Comparison of ENCODE assay signal across 19 cellular contexts in genomic region chr16:8847623-8848022, GRCh38. TPM values are rescaled to one million over a fixed set of nuclear protein-coding genes. Genes with fewer than 3 reads are reported as not detected.
DNase-seq lines count a peak whose midpoint lies in the region; ATAC-seq and TF ChIP-seq lines count a peak whose summit lies in the region.
"Had no signal": no experiment of that assay in that cellular context is flagged by ENCODE, and none has a peak within 500 bp of the region (broad histone marks: within the 10 kb centered on the region; RNA-seq: fewer than 3 reads in every experiment).

No MANE protein-coding gene starts in this region.

- H3K27me3 ChIP-seq in smooth muscle cell (ENCODE audit: low read depth) = no peaks in the 10 kb centered on the region
- H3K27me3 ChIP-seq: colonic mucosa, vagina had no signal

- no peaks in the 10 kb centered on the region for H3K36me3 ChIP-seq in smooth muscle cell (ENCODE audit: low read depth)
- H3K36me3 ChIP-seq: colonic mucosa, vagina had no signal

- H3K27me3 Mint-ChIP-seq in activated naive CD4-positive, alpha-beta T cell treated with anti-CD3 and anti-CD28 coated beads, Interleukin-2, amount 10 ng/mL, durations not matched to agents 7 days and 5 days = no peaks in the 10 kb centered on the region
- H3K27me3 Mint-ChIP-seq in chondrocyte (ENCODE audit: low read depth) = no peaks in the 10 kb centered on the region

- CTCF ChIA-PET in activated naive CD4-positive, alpha-beta T cell treated with anti-CD3 and anti-CD28 coated beads, Interleukin-2, amount 10 ng/mL, durations not matched to agents 7 days and 5 days (lab: Charles Lee) = no interaction called here

- no peaks in the 10 kb centered on the region for H3K9me3 Mint-ChIP-seq in activated naive CD4-positive, alpha-beta T cell treated with anti-CD3 and anti-CD28 coated beads, Interleukin-2, amount 10 ng/mL, durations not matched to agents 7 days and 5 days
- H3K9me3 Mint-ChIP-seq in chondrocyte (ENCODE audit: low read depth) = no peaks in the 10 kb centered on the region

- peak overlapping the region; percentile 23 for H3K27ac ChIP-seq in smooth muscle cell (ENCODE audit: low read depth)
- H3K27ac ChIP-seq: colonic mucosa, HL-60, vagina had no signal

- no peak overlapping the region for H3K4me3 ChIP-seq in smooth muscle cell
- H3K4me3 ChIP-seq: colonic mucosa, vagina had no signal

- no peak overlapping the region for H3K4me3 Mint-ChIP-seq in activated naive CD4-positive, alpha-beta T cell treated with anti-CD3 and anti-CD28 coated beads, Interleukin-2, amount 10 ng/mL, durations not matched to agents 7 days and 5 days
- H3K4me3 Mint-ChIP-seq in chondrocyte (ENCODE audit: unreplicated experiment) = no peak overlapping the region

- no peak overlapping the region for H2AFZ ChIP-seq in smooth muscle cell (ENCODE audit: low read depth)

- no peak overlapping the region for H3K4me2 ChIP-seq in smooth muscle cell

- no peaks in the 10 kb centered on the region for H3K4me1 ChIP-seq in smooth muscle cell (ENCODE audit: low read depth)
- H3K4me1 ChIP-seq: colonic mucosa had no signal

- H3K27ac Mint-ChIP-seq in activated naive CD4-positive, alpha-beta T cell treated with anti-CD3 and anti-CD28 coated beads, Interleukin-2, amount 10 ng/mL, durations not matched to agents 7 days and 5 days = peak overlapping the region; percentile 9
- no peak overlapping the region for H3K27ac Mint-ChIP-seq in chondrocyte (ENCODE audit: unreplicated experiment)

- no peak for TF ChIP-seq CTCF in chondrocyte (IDR thresholded peaks at IDR 0.05)
- no peak for TF ChIP-seq CTCF in smooth muscle cell (IDR thresholded peaks at IDR 0.05; ENCODE audit: borderline replicate concordance, insufficient read depth, poor library complexity, severe bottlenecking)

- peaks cover 22% of the 10 kb centered on the region for H3K79me2 ChIP-seq in smooth muscle cell (ENCODE audit: low read depth)

- no peak overlapping the region for H3K9ac ChIP-seq in smooth muscle cell (ENCODE audit: low read depth)

- 87% methylated on average over 15 of the region's 15 CpGs for WGBS in smooth muscle cell (ENCODE audit: low lambda C conversion rate)

- peaks cover 15% of the 10 kb centered on the region for H3K4me1 Mint-ChIP-seq in activated naive CD4-positive, alpha-beta T cell treated with anti-CD3 and anti-CD28 coated beads, Interleukin-2, amount 10 ng/mL, durations not matched to agents 7 days and 5 days
- peaks cover 34% of the 10 kb centered on the region for H3K4me1 Mint-ChIP-seq in chondrocyte (ENCODE audit: low read depth)

- peak; percentile 19 for DNase-seq in activated naive CD4-positive, alpha-beta T cell treated with anti-CD3 and anti-CD28 coated beads, Interleukin-2, amount 10 ng/mL, durations not matched to agents 7 days and 5 days
- DNase-seq in activated naive CD4-positive, alpha-beta T cell (lab: John Stamatoyannopoulos, UW) = no peak
- peak; percentile 88 for DNase-seq in chondrocyte (ENCODE audit: low spot score)
- DNase-seq in smooth muscle cell (lab: John Stamatoyannopoulos, UW; ENCODE audit: unreplicated experiment) = no peak
- DNase-seq: activated CD4-positive, CD25-positive, alpha-beta regulatory T cell treated with anti-CD3 and anti-CD28 coated beads, Interleukin-2, amount 50 U/mL, for 72 hours; activated gamma-delta T cell treated with Interleukin-2 at 50 U/mL for 16 hours; colonic mucosa; NCI-H2081 treated with DMSO at 0.1 percent for 48 hours; NCI-H510A treated with DMSO at 0.1 percent for 48 hours; stimulated activated CD4-positive, alpha-beta T cell treated with anti-CD3 and anti-CD28 coated beads, Interleukin-12 subunit alpha, Interleukin-12 subunit beta, amount 100 ng/mL, for 4 hours; stimulated activated naive CD4-positive, alpha-beta T cell treated with Interleukin-2 at 50 U/mL for 16 hours; T1000 had no signal

- H3K9me3 ChIP-seq in smooth muscle cell (replicated peaks; ENCODE audit: low read depth) = no peaks in the 10 kb centered on the region
- H3K9me3 ChIP-seq: colonic mucosa, vagina had no signal

- ATAC-seq in HG03442 (IDR thresholded peaks at IDR 0.05; ENCODE audit: unreplicated experiment) = no peak
- no peak for ATAC-seq in HG02938 (IDR thresholded peaks at IDR 0.05; ENCODE audit: unreplicated experiment)

- H3K36me3 Mint-ChIP-seq in activated naive CD4-positive, alpha-beta T cell treated with anti-CD3 and anti-CD28 coated beads, Interleukin-2, amount 10 ng/mL, durations not matched to agents 7 days and 5 days = peaks cover 28% of the 10 kb centered on the region
- H3K36me3 Mint-ChIP-seq in chondrocyte (ENCODE audit: low read depth) = peaks cover 20% of the 10 kb centered on the region

- peaks cover 16% of the 10 kb centered on the region for H3F3A ChIP-seq in smooth muscle cell (ENCODE audit: low read depth)

- H4K20me1 ChIP-seq in smooth muscle cell (ENCODE audit: low read depth) = peaks cover 89% of the 10 kb centered on the region

RNA-seq across cellular contexts. Expression of gene CARHSP1, which starts 21.2 kb away (rescaled TPM):
- total RNA-seq in chondrocyte = 46.5 to 57.4 TPM (median 54.1 TPM) in 3 replicates
- total RNA-seq in smooth muscle cell = 62.6 and 74.1 TPM in 2 replicates
- polyA plus RNA-seq in smooth muscle cell = 94.0 and 118 TPM in 2 replicates

RNA-seq across cellular contexts. Expression of gene LITAFD, which starts 34.5 kb away (rescaled TPM):
- not detected in 3 replicates for total RNA-seq in chondrocyte
- total RNA-seq in smooth muscle cell = not detected in 2 replicates
- 0.37 TPM in 1 of 2 replicates, not detected in the other for polyA plus RNA-seq in smooth muscle cell
- total RNA-seq: astrocyte, colonic mucosa, frontal cortex, lower leg skin, vagina had no signal

RNA-seq across cellular contexts. Expression of gene PMM2, which starts 50.0 kb away (rescaled TPM):
- total RNA-seq in chondrocyte = 47.6 to 62.1 TPM (median 47.9 TPM) in 3 replicates
- 31.4 and 47.5 TPM in 2 replicates for total RNA-seq in smooth muscle cell
- 33.5 and 40.6 TPM in 2 replicates for polyA plus RNA-seq in smooth muscle cell

RNA-seq across cellular contexts. Expression of gene TMEM186, which starts 50.2 kb away (rescaled TPM):
- total RNA-seq in chondrocyte = 8.4 to 10.7 TPM (median 9.6 TPM) in 3 replicates
- total RNA-seq in smooth muscle cell = 1.1 and 1.3 TPM in 2 replicates
- polyA plus RNA-seq in smooth muscle cell = 9.7 and 10.6 TPM in 2 replicates

Comparison
In these comparisons a context has a peak if more than half of its experiments do, and no peak if none do; other contexts are left out.
1. DNase-seq: peak in activated naive CD4-positive, alpha-beta T cell treated with anti-CD3 and anti-CD28 coated beads, Interleukin-2, amount 10 ng/mL, durations not matched to agents 7 days and 5 days (single experiment) and chondrocyte (single experiment); none in activated naive CD4-positive, alpha-beta T cell (0 of 4) and smooth muscle cell (single experiment).